ENCODE assay signal across 11 cellular contexts in genomic region chr14:65373011-65373670, GRCh38. TPM values are rescaled to one million over a fixed set of nuclear protein-coding genes. Genes with fewer than 3 reads are reported as not detected.
DNase-seq lines count a peak whose midpoint lies in the region; ATAC-seq and TF ChIP-seq lines count a peak whose summit lies in the region.
"Had no signal": no experiment of that assay in that cellular context is flagged by ENCODE, and none has a peak within 500 bp of the region (broad histone marks: within the 10 kb centered on the region; RNA-seq: fewer than 3 reads in every experiment).

No MANE protein-coding gene starts in this region.

- H3K4me3 Mint-ChIP-seq in MCF 10A (ENCODE audit: unreplicated experiment), result no peak overlapping the region
- H3K4me3 Mint-ChIP-seq in WTC11, result no peak overlapping the region
- H3K4me3 Mint-ChIP-seq in memory B cell, result peak overlapping the region; percentile 62

- H3K4me1 ChIP-seq in breast epithelium, result no peaks in the 10 kb centered on the region
- no peaks in the 10 kb centered on the region for H3K4me1 ChIP-seq in Peyer's patch

- TF ChIP-seq POLR2A in breast epithelium (IDR thresholded peaks at IDR 0.05) (no peak), Peyer's patch (IDR thresholded peaks at IDR 0.05) (no peak)

- no peak overlapping the region for H3K27ac Mint-ChIP-seq in MCF 10A (ENCODE audit: low read depth, unreplicated experiment)
- H3K27ac Mint-ChIP-seq in WTC11, result no peak overlapping the region
- peak overlapping the region; percentile 79 for H3K27ac Mint-ChIP-seq in memory B cell

- ATAC-seq in WTC11 (peak; percentile 78), memory B cell (ENCODE audit: low read depth) (no peak)
- ATAC-seq: right cardiac atrium had no signal

- peak overlapping the region in 2 of 3 donors; percentile 30 to 35 for H3K4me3 ChIP-seq in breast epithelium
- no peak overlapping the region for H3K4me3 ChIP-seq in Peyer's patch

- BruUV-seq in MCF 10A (replicated peaks; lab: Mats Ljungman, UMichigan), result no TSS peak

- TF ChIP-seq CTCF in breast epithelium (IDR thresholded peaks at IDR 0.05), result no peak
- TF ChIP-seq CTCF in MCF 10A (IDR thresholded peaks at IDR 0.05; ENCODE audit: unreplicated experiment), result no peak
- TF ChIP-seq CTCF in WTC11 (IDR thresholded peaks at IDR 0.05), result no peak
- TF ChIP-seq CTCF in Peyer's patch (IDR thresholded peaks at IDR 0.05), result no peak

- CTCF ChIA-PET in MCF 10A (lab: Yijun Ruan, JAX), result interaction anchor here (0.7 kb wide), 1 partner anchor 18 kb away, joined by 3 read pairs; no protein-coding TSS in a partner anchor
- CTCF ChIA-PET in WTC11 (lab: Charles Lee), result no interaction called here

- no peak for DNase-seq in breast epithelium (ENCODE audit: low spot score in 2 of 2)
- no peak for DNase-seq in MCF 10A (ENCODE audit: unreplicated experiment)
- DNase-seq in WTC11 (ENCODE audit: low spot score), result peak; percentile 14
- no peak for DNase-seq in memory B cell (ENCODE audit: low spot score in 2 of 2)
- DNase-seq in H4 (ENCODE audit: low spot score), result no peak
- no peak for DNase-seq in Peyer's patch
- no peak for DNase-seq in T1000 (lab: John Stamatoyannopoulos, UW)
- no peak for DNase-seq in T-helper 9 cell
- DNase-seq: activated T-cell treated with anti-CD3 and anti-CD28 coated beads for 4 hours, NCI-H2081, right cardiac atrium had no signal

- H3K9me3 ChIP-seq in breast epithelium (no peaks in the 10 kb centered on the region), Peyer's patch (no peaks in the 10 kb centered on the region)

- H3K27ac ChIP-seq in breast epithelium (no peak overlapping the region), Peyer's patch (no peak overlapping the region)

- POLR2A ChIA-PET in MCF 10A (lab: Yijun Ruan, JAX) (no interaction called here), WTC11 (lab: Charles Lee) (no interaction called here)

- H3K4me1 Mint-ChIP-seq in MCF 10A (ENCODE audit: insufficient read depth, unreplicated experiment) (peaks cover 11% of the 10 kb centered on the region), WTC11 (peaks cover 27% of the 10 kb centered on the region), memory B cell (peaks cover 20% of the 10 kb centered on the region)

- H3K27me3 ChIP-seq in breast epithelium (no peaks in the 10 kb centered on the region), Peyer's patch (no peaks in the 10 kb centered on the region)

- no peaks in the 10 kb centered on the region for H3K9me3 Mint-ChIP-seq in MCF 10A (ENCODE audit: unreplicated experiment)
- H3K9me3 Mint-ChIP-seq in WTC11, result no peaks in the 10 kb centered on the region
- H3K9me3 Mint-ChIP-seq in memory B cell, result no peaks in the 10 kb centered on the region

- H3K36me3 ChIP-seq in breast epithelium (no peaks in the 10 kb centered on the region), Peyer's patch (no peaks in the 10 kb centered on the region)

- intact Hi-C loops in breast epithelium (cut with DNase I; ENCODE audit: low total_unique reads), result loop anchor here (2.0 kb wide), 1 partner anchor 28 kb away; no protein-coding TSS in a partner anchor
- intact Hi-C loops in MCF 10A (cut with micrococcal nuclease), result no loop called here

- H3K27me3 Mint-ChIP-seq in MCF 10A (ENCODE audit: insufficient read depth, unreplicated experiment) (no peaks in the 10 kb centered on the region), WTC11 (ENCODE audit: low read depth) (no peaks in the 10 kb centered on the region), memory B cell (no peaks in the 10 kb centered on the region)

- no peaks in the 10 kb centered on the region for H3K36me3 Mint-ChIP-seq in MCF 10A (ENCODE audit: insufficient read depth, unreplicated experiment)
- no peaks in the 10 kb centered on the region for H3K36me3 Mint-ChIP-seq in WTC11
- H3K36me3 Mint-ChIP-seq in memory B cell, result no peaks in the 10 kb centered on the region

TF ChIP-seq in WTC11, 78 proteins besides CTCF, POLR2A, EP300 and RAD21:
- TF ChIP-seq HMGA2 (CRISPR knock-in tag; IDR thresholded peaks at IDR 0.05), result no peak
- no peak for TF ChIP-seq ZNF219 (CRISPR knock-in tag; IDR thresholded peaks at IDR 0.05; ENCODE audit: borderline replicate concordance)
- TF ChIP-seq TCF7 (CRISPR knock-in tag; IDR thresholded peaks at IDR 0.05; ENCODE audit: low read depth), result no peak
- no peak for TF ChIP-seq ZMAT4 (CRISPR knock-in tag; IDR thresholded peaks at IDR 0.05)
TF ChIP-seq in WTC11: peak in this region for 0.

RNA-seq across cellular contexts. Expression of gene FUT8, which starts 39.4 kb away (rescaled TPM):
- total RNA-seq in breast epithelium (10 to 100 TPM; 36.3 to 69.1 (median 47.2) TPM), MCF 10A (2022) (11.8 and 17.1 TPM in 2 replicates), WTC11 (2021) (28.6 to 37.9 TPM (median 31.9 TPM) in 3 replicates), Peyer's patch (100 to 1,000 TPM in 1 of 4 donors, 10 to 100 TPM in 3; 46.4 to 126 (median 55.9) TPM)
- total RNA-seq in H4 (2014; rRNA removed; shearing (Covaris generic)), result 28.9 and 39.5 TPM in 2 replicates

Comparison
In these comparisons a context has a peak if more than half of its experiments do, and no peak if none do; other contexts are left out.
1. H3K4me3 ChIP-seq: peak in breast epithelium (2 of 3); none in Peyer's patch (0 of 4).